In genomic region chr7:29976673-29977072, GRCh38 we compare ENCODE assay signal across 14 cellular contexts. TPM values are rescaled to one million over a fixed set of nuclear protein-coding genes. Genes with fewer than 3 reads are reported as not detected.
A peak's percentile ranks its signal among the peaks of the same experiment; 100 is the strongest.
DNase-seq lines count a peak whose midpoint lies in the region; ATAC-seq and TF ChIP-seq lines count a peak whose summit lies in the region.
"Had no signal": no experiment of that assay in that cellular context is flagged by ENCODE, and none has a peak within 500 bp of the region (broad histone marks: within the 10 kb centered on the region; RNA-seq: fewer than 3 reads in every experiment).

No MANE protein-coding gene starts in this region.

- H2BK5ac ChIP-seq in H9 (ENCODE audit: insufficient read length, low read length): no peak overlapping the region

- H3T11ph ChIP-seq in H9 (ENCODE audit: low read length): no peak overlapping the region

- peaks cover 11% of the 10 kb centered on the region; the same call in 1 of the 2 replicates for H3K79me2 ChIP-seq in H9 (ENCODE audit: insufficient read depth, low read length)

- H3K4me2 ChIP-seq in H9 (ENCODE audit: insufficient read depth, insufficient read length, low read length): no peak overlapping the region

- TF ChIP-seq CTCF in H9 (conservative IDR thresholded peaks at IDR 0.05) (no peak), cardiac fibroblast (IDR thresholded peaks at IDR 0.05; ENCODE audit: low read depth, low read length) (no peak)

- no peak overlapping the region for H3K27ac ChIP-seq in H9 (ENCODE audit: insufficient read length, low read depth, low read length)

- H4K5ac ChIP-seq in H9 (ENCODE audit: insufficient read length, low read depth, low read length): no peak overlapping the region

- H2BK12ac ChIP-seq in H9 (ENCODE audit: insufficient read length, low read depth, low read length): no peak overlapping the region

- no peaks in the 10 kb centered on the region for H3K27me3 ChIP-seq in H9 (ENCODE audit: insufficient read depth, low read length)

- no peak overlapping the region for H3K4me3 ChIP-seq in cardiac fibroblast (replicated peaks in 1 of 2; ENCODE audit: low read depth in 2 of 2, low read length in 2 of 2)

- ATAC-seq in GM21360 (IDR thresholded peaks at IDR 0.05; ENCODE audit: unreplicated experiment): no peak
- no peak for ATAC-seq in HG02938 (IDR thresholded peaks at IDR 0.05; ENCODE audit: unreplicated experiment)
- no peak for ATAC-seq in HG03378 (IDR thresholded peaks at IDR 0.05; ENCODE audit: unreplicated experiment)
- ATAC-seq: activated CD8-positive, alpha-beta T cell treated with anti-CD3 and anti-CD28 coated beads, Interleukin-2, amount 10 ng/mL, durations not matched to agents 7 days and 5 days had no signal

- H2BK15ac ChIP-seq in H9 (ENCODE audit: low read depth, low read length): no peak overlapping the region

- peak overlapping the region in 1 of 3 experiments; percentile 55; a peak in 2 of 7 replicates for H3K27ac Mint-ChIP-seq in H9
- H3K27ac Mint-ChIP-seq: activated CD8-positive, alpha-beta T cell treated with anti-CD3 and anti-CD28 coated beads, Interleukin-2, amount 10 ng/mL, durations not matched to agents 7 days and 5 days had no signal

- no peak overlapping the region for H3K14ac ChIP-seq in H9 (ENCODE audit: insufficient read depth, low read length)

- H3K4me3 Mint-ChIP-seq in H9: no peak overlapping the region
- H3K4me3 Mint-ChIP-seq: activated CD8-positive, alpha-beta T cell treated with anti-CD3 and anti-CD28 coated beads, Interleukin-2, amount 10 ng/mL, durations not matched to agents 7 days and 5 days had no signal

- peak overlapping the region; percentile 96 for H3K23ac ChIP-seq in H9 (ENCODE audit: insufficient read length, low read depth, low read length)

- H3K27me3 Mint-ChIP-seq in H9 (ENCODE audit: low read depth): no peaks in the 10 kb centered on the region

- H3K4me1 ChIP-seq in H9 (ENCODE audit: insufficient read depth, low read length): no peaks in the 10 kb centered on the region

- no CpG with 5 or more reads among the region's 2 CpGs for WGBS in H9 (ENCODE audit: extremely low coverage, insufficient read length, low lambda C conversion rate)

- no peak overlapping the region for H2AFZ ChIP-seq in H9 (ENCODE audit: low read length)

- no peaks in the 10 kb centered on the region for H4K20me1 ChIP-seq in H9 (ENCODE audit: control insufficient read depth, insufficient read depth, insufficient read length)

- no peak overlapping the region for H4K8ac ChIP-seq in H9 (replicated peaks; ENCODE audit: insufficient read length, low read depth, low read length)

- H2BK120ac ChIP-seq in H9 (ENCODE audit: low read depth, low read length, poor library complexity, severe bottlenecking): no peak overlapping the region

- H2BK20ac ChIP-seq in H9 (ENCODE audit: low read depth, low read length, poor library complexity, severe bottlenecking): no peak overlapping the region

- DNase-seq in H9: no peak
- DNase-seq in cardiac fibroblast (ENCODE audit: low read depth in 2 of 2): peak; percentile 13 to 87
- peak; percentile 23 for DNase-seq in iris pigment epithelial cell (ENCODE audit: low read depth)
- peak; percentile 62 for DNase-seq in renal cortical epithelial cell (ENCODE audit: low read depth)
- no peak for DNase-seq in RKO (ENCODE audit: low spot score)
- DNase-seq: activated CD8-positive, alpha-beta T cell treated with anti-CD3 and anti-CD28 coated beads, Interleukin-2, amount 10 ng/mL, durations not matched to agents 7 days and 5 days; activated naive CD4-positive, alpha-beta T cell; AML-193; H7; NCI-H446; RPMI8226 had no signal

- H2AK5ac ChIP-seq in H9 (ENCODE audit: insufficient read length, low read length): no peak overlapping the region

- H3K9me3 Mint-ChIP-seq in H9: no peaks in the 10 kb centered on the region

- no peak overlapping the region for H3K4ac ChIP-seq in H9 (ENCODE audit: low read depth, low read length)

- no peak overlapping the region for H3K56ac ChIP-seq in H9 (ENCODE audit: insufficient read length, low read depth, low read length)

- peaks cover 20% of the 10 kb centered on the region for H3K79me1 ChIP-seq in H9 (ENCODE audit: insufficient read depth, low read depth, low read length, poor library complexity, severe bottlenecking)

- no peaks in the 10 kb centered on the region for H3K23me2 ChIP-seq in H9 (ENCODE audit: insufficient read length, low read depth, low read length, poor library complexity, severe bottlenecking)

- H3K36me3 Mint-ChIP-seq in H9 (ENCODE audit: insufficient read depth in 1 of 3, low read depth in 3 of 3): 0 out of 7 replicates have a peak, but pooled peaks cover 0 to 2% (median 0%) of the 10 kb centered on the region in 3 experiments

- no peak overlapping the region for H3K9ac ChIP-seq in H9 (ENCODE audit: extremely low read depth, insufficient read length, low read length)

- no peaks in the 10 kb centered on the region for H3K9me3 ChIP-seq in H9 (ENCODE audit: control insufficient read depth, low read depth, low read length)

- no peak overlapping the region for H3K18ac ChIP-seq in H9 (ENCODE audit: insufficient read length, low read depth, low read length)

- H4K91ac ChIP-seq in H9 (ENCODE audit: insufficient read length, low read depth, low read length): no peak overlapping the region

- peaks cover 7 to 17% of the 10 kb centered on the region in 2 experiments; a peak in 3 of 4 replicates for H3K4me1 Mint-ChIP-seq in H9

RNA-seq across cellular contexts. Expression of gene SCRN1, which starts 12.9 kb away (rescaled TPM):
- 101 and 109 TPM in 2 replicates for total RNA-seq in H9 (2021)
- 81.3 and 127 TPM in 2 replicates for total RNA-seq in renal cortical epithelial cell

RNA-seq across cellular contexts. Expression of gene FKBP14, which starts 49.8 kb away (rescaled TPM):
- total RNA-seq in H9 (2021) (10.1 and 11.5 TPM in 2 replicates), renal cortical epithelial cell (16.3 and 35.4 TPM in 2 replicates)

RNA-seq across cellular contexts. Expression of gene PLEKHA8, which starts 51.5 kb away (rescaled TPM):
- 37.0 and 40.5 TPM in 2 replicates for total RNA-seq in H9 (2021)
- 19.6 and 24.7 TPM in 2 replicates for total RNA-seq in renal cortical epithelial cell

Comparison
In these comparisons a context has a peak if more than half of its experiments do, and no peak if none do; other contexts are left out.
1. DNase-seq: peak in cardiac fibroblast (2 of 2), iris pigment epithelial cell (single experiment) and renal cortical epithelial cell (single experiment); none in H9 (single experiment) and RKO (single experiment).